8 cellular contexts compared by ENCODE assay signal in the genomic region with DNA sequence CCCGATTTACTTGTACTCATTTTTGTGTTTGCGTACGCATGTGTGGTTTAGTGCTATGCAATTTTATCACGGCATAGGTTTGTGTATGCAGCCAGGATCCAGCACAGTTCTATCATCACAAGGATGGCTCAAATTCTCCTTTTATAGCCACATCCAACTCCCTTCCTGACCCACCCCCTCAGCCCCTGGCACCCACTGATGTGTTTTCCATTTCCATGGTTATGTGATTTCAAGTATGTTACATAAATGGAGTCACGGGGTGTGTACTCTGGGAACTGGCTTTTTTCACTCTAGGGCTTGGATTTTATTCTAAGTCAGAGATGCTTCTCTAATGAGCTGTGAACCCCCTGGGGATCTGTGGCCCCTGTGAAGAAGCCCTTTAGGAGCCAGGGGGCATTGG. TPM values are rescaled to one million over a fixed set of nuclear protein-coding genes. Genes with fewer than 3 reads are reported as not detected.
DNase-seq lines count a peak whose midpoint lies in the region; ATAC-seq and TF ChIP-seq lines count a peak whose summit lies in the region.

No MANE protein-coding gene starts in this region.

- in situ Hi-C loops in astrocyte of the spinal cord (cut with HindIII; ENCODE audit: low sequenced_read_pairs) = no loop called here

- H3K27ac ChIP-seq in GM23338 (ENCODE audit: low read depth) = no peak overlapping the region

- ATAC-seq in GM23338 (no peak), HG02623 (IDR thresholded peaks at IDR 0.05; ENCODE audit: unreplicated experiment) (no peak)

- H3K27me3 Mint-ChIP-seq in GM23338 (ENCODE audit: insufficient read depth, low read depth, poor library complexity) = peaks cover 2% of the 10 kb centered on the region

- peaks cover 41% of the 10 kb centered on the region for H3K4me1 Mint-ChIP-seq in GM23338

- H3F3A ChIP-seq in GM23338 (replicated peaks; ENCODE audit: low read depth) = peaks cover 10% of the 10 kb centered on the region

- H3K4me3 Mint-ChIP-seq in GM23338 = no peak overlapping the region

- DNase-seq in GM23338 (ENCODE audit: low spot score) = no peak
- DNase-seq in astrocyte of the spinal cord (ENCODE audit: low read depth, low spot score) = peak; percentile 97
- peak; percentile 90 for DNase-seq in iris pigment epithelial cell (ENCODE audit: low read depth)
- peak; percentile 67 for DNase-seq in smooth muscle cell of the brain vasculature (ENCODE audit: low read depth, low spot score)
- no peak for DNase-seq in NCI-H446 treated with DMSO at 0.1 percent for 48 hours (lab: John Stamatoyannopoulos, UW)
- no peak for DNase-seq in cerebellar nuclear complex (lab: John Stamatoyannopoulos, UW)
- no peak for DNase-seq in HuH-7.5 (ENCODE audit: low spot score)

- no peaks in the 10 kb centered on the region for H3K27me3 ChIP-seq in GM23338 (ENCODE audit: insufficient read depth)

- 0 out of 2 replicates have a peak, but pooled peaks cover 2% of the 10 kb centered on the region for H4K20me1 ChIP-seq in GM23338 (replicated peaks; ENCODE audit: insufficient read depth)

- H3K79me2 ChIP-seq in GM23338 (replicated peaks; ENCODE audit: insufficient read depth) = peaks cover 18% of the 10 kb centered on the region

- 0 out of 2 replicates have a peak overlapping the region, but pooled peaks have one; percentile 60 for H3K4me2 ChIP-seq in GM23338

- no peaks in the 10 kb centered on the region for H3K36me3 ChIP-seq in GM23338 (ENCODE audit: insufficient read depth)

- H3K4me1 ChIP-seq in GM23338 (ENCODE audit: insufficient read depth) = peaks cover 31% of the 10 kb centered on the region

- H3K36me3 Mint-ChIP-seq in GM23338 (ENCODE audit: low read depth) = peaks cover 22% of the 10 kb centered on the region

- H3K9me3 Mint-ChIP-seq in GM23338 = peaks cover 8% of the 10 kb centered on the region; the same call in 2 of the 3 replicates

- H3K4me3 ChIP-seq in GM23338 (no peak overlapping the region), astrocyte of the spinal cord (ENCODE audit: low read depth, low read length) (no peak overlapping the region)

- no peak overlapping the region for H2AFZ ChIP-seq in GM23338

- TF ChIP-seq CTCF in GM23338 (conservative IDR thresholded peaks at IDR 0.05; ENCODE audit: low read depth in 2 of 2) (no peak), astrocyte of the spinal cord (IDR thresholded peaks at IDR 0.05; ENCODE audit: low read depth, low read length) (no peak)

- peak overlapping the region; percentile 73 for H3K27ac Mint-ChIP-seq in GM23338

- no peaks in the 10 kb centered on the region for H3K9me2 ChIP-seq in GM23338 (ENCODE audit: insufficient read depth)

TF ChIP-seq in GM23338, 12 proteins besides CTCF, POLR2A, EP300 and RAD21:
- no peak for TF ChIP-seq ZNF331 (CRISPR knock-in tag; IDR thresholded peaks at IDR 0.05; ENCODE audit: low read depth)
- no peak for TF ChIP-seq ZNF114 (CRISPR knock-in tag; IDR thresholded peaks at IDR 0.05)
- TF ChIP-seq JUNB (IDR thresholded peaks at IDR 0.05; ENCODE audit: unreplicated experiment) = no peak
- TF ChIP-seq ETS1 (IDR thresholded peaks at IDR 0.05) = no peak
- TF ChIP-seq POLR2AphosphoS5 (IDR thresholded peaks at IDR 0.05; ENCODE audit: low read depth) = no peak
- TF ChIP-seq EZH2 (IDR thresholded peaks at IDR 0.05; ENCODE audit: low read depth, unreplicated experiment) = no peak
- TF ChIP-seq, protein P1, sequence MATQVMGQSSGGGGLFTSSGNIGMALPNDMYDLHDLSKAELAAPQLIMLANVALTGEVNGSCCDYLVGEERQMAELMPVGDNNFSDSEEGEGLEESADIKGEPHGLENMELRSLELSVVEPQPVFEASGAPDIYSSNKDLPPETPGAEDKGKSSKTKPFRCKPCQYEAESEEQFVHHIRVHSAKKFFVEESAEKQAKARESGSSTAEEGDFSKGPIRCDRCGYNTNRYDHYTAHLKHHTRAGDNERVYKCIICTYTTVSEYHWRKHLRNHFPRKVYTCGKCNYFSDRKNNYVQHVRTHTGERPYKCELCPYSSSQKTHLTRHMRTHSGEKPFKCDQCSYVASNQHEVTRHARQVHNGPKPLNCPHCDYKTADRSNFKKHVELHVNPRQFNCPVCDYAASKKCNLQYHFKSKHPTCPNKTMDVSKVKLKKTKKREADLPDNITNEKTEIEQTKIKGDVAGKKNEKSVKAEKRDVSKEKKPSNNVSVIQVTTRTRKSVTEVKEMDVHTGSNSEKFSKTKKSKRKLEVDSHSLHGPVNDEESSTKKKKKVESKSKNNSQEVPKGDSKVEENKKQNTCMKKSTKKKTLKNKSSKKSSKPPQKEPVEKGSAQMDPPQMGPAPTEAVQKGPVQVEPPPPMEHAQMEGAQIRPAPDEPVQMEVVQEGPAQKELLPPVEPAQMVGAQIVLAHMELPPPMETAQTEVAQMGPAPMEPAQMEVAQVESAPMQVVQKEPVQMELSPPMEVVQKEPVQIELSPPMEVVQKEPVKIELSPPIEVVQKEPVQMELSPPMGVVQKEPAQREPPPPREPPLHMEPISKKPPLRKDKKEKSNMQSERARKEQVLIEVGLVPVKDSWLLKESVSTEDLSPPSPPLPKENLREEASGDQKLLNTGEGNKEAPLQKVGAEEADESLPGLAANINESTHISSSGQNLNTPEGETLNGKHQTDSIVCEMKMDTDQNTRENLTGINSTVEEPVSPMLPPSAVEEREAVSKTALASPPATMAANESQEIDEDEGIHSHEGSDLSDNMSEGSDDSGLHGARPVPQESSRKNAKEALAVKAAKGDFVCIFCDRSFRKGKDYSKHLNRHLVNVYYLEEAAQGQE (IDR thresholded peaks at IDR 0.05; ENCODE audit: unreplicated experiment) = no peak

RNA-seq across cellular contexts. Expression of gene IL4R, which starts 16.8 kb away (rescaled TPM):
- total RNA-seq in GM23338 (2014; rRNA removed; shearing (Covaris generic)) = 16.9 and 17.6 TPM in 2 replicates
- 5.6 and 6.4 TPM in 2 replicates for polyA plus RNA-seq in GM23338 (2016; fragmentation: Nextera tagmentation; extraction: Ambion mirVana)

Comparison
In these comparisons a context has a peak if more than half of its experiments do, and no peak if none do; other contexts are left out.
1. DNase-seq: peak in astrocyte of the spinal cord (single experiment), iris pigment epithelial cell (single experiment) and smooth muscle cell of the brain vasculature (single experiment); none in GM23338 (single experiment), NCI-H446 treated with DMSO at 0.1 percent for 48 hours (single experiment), cerebellar nuclear complex (0 of 2) and HuH-7.5 (single experiment).